In the genomic region with DNA sequence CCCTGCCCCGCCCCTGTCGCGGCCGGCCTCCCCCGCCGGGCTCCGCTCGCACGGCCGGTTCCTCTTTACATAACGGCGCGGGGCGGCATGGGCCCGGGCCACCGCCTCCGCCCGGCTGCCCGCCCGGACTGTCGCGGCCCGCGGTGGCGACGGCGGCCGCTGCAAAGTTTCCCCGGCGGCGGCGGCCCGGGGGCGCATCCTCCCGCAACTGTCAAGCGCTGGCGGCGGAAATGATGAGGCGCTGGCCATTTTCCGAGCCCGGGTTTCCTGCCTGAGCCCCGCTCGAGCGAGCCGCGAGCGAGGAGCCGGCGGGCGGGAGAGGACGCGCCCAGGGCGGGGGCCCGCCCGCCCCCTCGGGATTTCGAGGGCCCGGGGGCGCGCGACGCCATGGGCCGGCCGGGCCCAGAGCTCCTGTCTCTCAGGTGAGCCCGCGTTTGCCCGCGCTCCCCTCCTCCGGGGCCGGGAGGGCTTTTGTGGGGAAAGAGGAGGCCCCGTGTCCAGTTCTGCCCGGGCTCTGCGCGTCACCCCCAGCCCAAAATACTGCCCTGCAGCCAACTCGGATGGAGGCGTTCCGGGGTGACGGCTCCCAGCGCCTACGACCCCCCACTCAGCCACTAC, we compare ENCODE assay signal across 1 cellular context.
TF ChIP-seq lines count a peak whose summit lies in the region.

A gene (plus strand): TSS at position 68 of the 618 bp plus-strand sequence. CDS start 12,223 bp downstream, outside the sequence.

TF ChIP-seq in K562, 482 proteins besides CTCF, POLR2A, EP300 and RAD21 (continued from another document and continues in another):
- TF ChIP-seq, protein P1, sequence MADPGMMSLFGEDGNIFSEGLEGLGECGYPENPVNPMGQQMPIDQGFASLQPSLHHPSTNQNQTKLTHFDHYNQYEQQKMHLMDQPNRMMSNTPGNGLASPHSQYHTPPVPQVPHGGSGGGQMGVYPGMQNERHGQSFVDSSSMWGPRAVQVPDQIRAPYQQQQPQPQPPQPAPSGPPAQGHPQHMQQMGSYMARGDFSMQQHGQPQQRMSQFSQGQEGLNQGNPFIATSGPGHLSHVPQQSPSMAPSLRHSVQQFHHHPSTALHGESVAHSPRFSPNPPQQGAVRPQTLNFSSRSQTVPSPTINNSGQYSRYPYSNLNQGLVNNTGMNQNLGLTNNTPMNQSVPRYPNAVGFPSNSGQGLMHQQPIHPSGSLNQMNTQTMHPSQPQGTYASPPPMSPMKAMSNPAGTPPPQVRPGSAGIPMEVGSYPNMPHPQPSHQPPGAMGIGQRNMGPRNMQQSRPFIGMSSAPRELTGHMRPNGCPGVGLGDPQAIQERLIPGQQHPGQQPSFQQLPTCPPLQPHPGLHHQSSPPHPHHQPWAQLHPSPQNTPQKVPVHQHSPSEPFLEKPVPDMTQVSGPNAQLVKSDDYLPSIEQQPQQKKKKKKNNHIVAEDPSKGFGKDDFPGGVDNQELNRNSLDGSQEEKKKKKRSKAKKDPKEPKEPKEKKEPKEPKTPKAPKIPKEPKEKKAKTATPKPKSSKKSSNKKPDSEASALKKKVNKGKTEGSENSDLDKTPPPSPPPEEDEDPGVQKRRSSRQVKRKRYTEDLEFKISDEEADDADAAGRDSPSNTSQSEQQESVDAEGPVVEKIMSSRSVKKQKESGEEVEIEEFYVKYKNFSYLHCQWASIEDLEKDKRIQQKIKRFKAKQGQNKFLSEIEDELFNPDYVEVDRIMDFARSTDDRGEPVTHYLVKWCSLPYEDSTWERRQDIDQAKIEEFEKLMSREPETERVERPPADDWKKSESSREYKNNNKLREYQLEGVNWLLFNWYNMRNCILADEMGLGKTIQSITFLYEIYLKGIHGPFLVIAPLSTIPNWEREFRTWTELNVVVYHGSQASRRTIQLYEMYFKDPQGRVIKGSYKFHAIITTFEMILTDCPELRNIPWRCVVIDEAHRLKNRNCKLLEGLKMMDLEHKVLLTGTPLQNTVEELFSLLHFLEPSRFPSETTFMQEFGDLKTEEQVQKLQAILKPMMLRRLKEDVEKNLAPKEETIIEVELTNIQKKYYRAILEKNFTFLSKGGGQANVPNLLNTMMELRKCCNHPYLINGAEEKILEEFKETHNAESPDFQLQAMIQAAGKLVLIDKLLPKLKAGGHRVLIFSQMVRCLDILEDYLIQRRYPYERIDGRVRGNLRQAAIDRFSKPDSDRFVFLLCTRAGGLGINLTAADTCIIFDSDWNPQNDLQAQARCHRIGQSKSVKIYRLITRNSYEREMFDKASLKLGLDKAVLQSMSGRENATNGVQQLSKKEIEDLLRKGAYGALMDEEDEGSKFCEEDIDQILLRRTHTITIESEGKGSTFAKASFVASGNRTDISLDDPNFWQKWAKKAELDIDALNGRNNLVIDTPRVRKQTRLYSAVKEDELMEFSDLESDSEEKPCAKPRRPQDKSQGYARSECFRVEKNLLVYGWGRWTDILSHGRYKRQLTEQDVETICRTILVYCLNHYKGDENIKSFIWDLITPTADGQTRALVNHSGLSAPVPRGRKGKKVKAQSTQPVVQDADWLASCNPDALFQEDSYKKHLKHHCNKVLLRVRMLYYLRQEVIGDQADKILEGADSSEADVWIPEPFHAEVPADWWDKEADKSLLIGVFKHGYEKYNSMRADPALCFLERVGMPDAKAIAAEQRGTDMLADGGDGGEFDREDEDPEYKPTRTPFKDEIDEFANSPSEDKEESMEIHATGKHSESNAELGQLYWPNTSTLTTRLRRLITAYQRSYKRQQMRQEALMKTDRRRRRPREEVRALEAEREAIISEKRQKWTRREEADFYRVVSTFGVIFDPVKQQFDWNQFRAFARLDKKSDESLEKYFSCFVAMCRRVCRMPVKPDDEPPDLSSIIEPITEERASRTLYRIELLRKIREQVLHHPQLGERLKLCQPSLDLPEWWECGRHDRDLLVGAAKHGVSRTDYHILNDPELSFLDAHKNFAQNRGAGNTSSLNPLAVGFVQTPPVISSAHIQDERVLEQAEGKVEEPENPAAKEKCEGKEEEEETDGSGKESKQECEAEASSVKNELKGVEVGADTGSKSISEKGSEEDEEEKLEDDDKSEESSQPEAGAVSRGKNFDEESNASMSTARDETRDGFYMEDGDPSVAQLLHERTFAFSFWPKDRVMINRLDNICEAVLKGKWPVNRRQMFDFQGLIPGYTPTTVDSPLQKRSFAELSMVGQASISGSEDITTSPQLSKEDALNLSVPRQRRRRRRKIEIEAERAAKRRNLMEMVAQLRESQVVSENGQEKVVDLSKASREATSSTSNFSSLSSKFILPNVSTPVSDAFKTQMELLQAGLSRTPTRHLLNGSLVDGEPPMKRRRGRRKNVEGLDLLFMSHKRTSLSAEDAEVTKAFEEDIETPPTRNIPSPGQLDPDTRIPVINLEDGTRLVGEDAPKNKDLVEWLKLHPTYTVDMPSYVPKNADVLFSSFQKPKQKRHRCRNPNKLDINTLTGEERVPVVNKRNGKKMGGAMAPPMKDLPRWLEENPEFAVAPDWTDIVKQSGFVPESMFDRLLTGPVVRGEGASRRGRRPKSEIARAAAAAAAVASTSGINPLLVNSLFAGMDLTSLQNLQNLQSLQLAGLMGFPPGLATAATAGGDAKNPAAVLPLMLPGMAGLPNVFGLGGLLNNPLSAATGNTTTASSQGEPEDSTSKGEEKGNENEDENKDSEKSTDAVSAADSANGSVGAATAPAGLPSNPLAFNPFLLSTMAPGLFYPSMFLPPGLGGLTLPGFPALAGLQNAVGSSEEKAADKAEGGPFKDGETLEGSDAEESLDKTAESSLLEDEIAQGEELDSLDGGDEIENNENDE (IDR thresholded peaks at IDR 0.05; ENCODE audit: low read depth, low read length) = no peak
- TF ChIP-seq, protein P2, sequence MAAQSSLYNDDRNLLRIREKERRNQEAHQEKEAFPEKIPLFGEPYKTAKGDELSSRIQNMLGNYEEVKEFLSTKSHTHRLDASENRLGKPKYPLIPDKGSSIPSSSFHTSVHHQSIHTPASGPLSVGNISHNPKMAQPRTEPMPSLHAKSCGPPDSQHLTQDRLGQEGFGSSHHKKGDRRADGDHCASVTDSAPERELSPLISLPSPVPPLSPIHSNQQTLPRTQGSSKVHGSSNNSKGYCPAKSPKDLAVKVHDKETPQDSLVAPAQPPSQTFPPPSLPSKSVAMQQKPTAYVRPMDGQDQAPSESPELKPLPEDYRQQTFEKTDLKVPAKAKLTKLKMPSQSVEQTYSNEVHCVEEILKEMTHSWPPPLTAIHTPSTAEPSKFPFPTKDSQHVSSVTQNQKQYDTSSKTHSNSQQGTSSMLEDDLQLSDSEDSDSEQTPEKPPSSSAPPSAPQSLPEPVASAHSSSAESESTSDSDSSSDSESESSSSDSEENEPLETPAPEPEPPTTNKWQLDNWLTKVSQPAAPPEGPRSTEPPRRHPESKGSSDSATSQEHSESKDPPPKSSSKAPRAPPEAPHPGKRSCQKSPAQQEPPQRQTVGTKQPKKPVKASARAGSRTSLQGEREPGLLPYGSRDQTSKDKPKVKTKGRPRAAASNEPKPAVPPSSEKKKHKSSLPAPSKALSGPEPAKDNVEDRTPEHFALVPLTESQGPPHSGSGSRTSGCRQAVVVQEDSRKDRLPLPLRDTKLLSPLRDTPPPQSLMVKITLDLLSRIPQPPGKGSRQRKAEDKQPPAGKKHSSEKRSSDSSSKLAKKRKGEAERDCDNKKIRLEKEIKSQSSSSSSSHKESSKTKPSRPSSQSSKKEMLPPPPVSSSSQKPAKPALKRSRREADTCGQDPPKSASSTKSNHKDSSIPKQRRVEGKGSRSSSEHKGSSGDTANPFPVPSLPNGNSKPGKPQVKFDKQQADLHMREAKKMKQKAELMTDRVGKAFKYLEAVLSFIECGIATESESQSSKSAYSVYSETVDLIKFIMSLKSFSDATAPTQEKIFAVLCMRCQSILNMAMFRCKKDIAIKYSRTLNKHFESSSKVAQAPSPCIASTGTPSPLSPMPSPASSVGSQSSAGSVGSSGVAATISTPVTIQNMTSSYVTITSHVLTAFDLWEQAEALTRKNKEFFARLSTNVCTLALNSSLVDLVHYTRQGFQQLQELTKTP (IDR thresholded peaks at IDR 0.05; ENCODE audit: low read depth in 1 of 2, partially characterized antibody in 2 of 2) = no peak
- TF ChIP-seq ZNF695 (CRISPR knock-in tag; IDR thresholded peaks at IDR 0.05) = no peak
- no peak for TF ChIP-seq ZNF785 (CRISPR knock-in tag; IDR thresholded peaks at IDR 0.05)
- TF ChIP-seq, protein P3, sequence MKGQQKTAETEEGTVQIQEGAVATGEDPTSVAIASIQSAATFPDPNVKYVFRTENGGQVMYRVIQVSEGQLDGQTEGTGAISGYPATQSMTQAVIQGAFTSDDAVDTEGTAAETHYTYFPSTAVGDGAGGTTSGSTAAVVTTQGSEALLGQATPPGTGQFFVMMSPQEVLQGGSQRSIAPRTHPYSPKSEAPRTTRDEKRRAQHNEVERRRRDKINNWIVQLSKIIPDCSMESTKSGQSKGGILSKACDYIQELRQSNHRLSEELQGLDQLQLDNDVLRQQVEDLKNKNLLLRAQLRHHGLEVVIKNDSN (CRISPR knock-in tag; IDR thresholded peaks at IDR 0.05) = no peak
- no peak for TF ChIP-seq HMG20A (CRISPR knock-in tag; conservative IDR thresholded peaks at IDR 0.05)
- TF ChIP-seq, protein P4, sequence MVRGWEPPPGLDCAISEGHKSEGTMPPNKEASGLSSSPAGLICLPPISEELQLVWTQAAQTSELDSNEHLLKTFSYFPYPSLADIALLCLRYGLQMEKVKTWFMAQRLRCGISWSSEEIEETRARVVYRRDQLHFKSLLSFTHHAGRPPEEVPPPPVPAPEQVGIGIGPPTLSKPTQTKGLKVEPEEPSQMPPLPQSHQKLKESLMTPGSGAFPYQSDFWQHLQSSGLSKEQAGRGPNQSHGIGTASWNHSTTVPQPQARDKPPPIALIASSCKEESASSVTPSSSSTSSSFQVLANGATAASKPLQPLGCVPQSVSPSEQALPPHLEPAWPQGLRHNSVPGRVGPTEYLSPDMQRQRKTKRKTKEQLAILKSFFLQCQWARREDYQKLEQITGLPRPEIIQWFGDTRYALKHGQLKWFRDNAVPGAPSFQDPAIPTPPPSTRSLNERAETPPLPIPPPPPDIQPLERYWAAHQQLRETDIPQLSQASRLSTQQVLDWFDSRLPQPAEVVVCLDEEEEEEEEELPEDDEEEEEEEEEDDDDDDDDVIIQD (CRISPR knock-in tag; IDR thresholded peaks at IDR 0.05) = no peak; the same call in 1 of the 2 replicates
- TF ChIP-seq JUND (IDR thresholded peaks at IDR 0.05; ENCODE audit: borderline replicate concordance, low read depth, low read length) = 0 out of 2 replicates have a peak, but pooled peaks have one; percentile 3
- TF ChIP-seq JUND (tag; IDR thresholded peaks at IDR 0.05; ENCODE audit: borderline replicate concordance, low read depth, low read length) = no peak
- TF ChIP-seq TBP (optimal IDR thresholded peaks at IDR 0.05; ENCODE audit: low read depth, low read length) = no peak
- TF ChIP-seq, protein P5, sequence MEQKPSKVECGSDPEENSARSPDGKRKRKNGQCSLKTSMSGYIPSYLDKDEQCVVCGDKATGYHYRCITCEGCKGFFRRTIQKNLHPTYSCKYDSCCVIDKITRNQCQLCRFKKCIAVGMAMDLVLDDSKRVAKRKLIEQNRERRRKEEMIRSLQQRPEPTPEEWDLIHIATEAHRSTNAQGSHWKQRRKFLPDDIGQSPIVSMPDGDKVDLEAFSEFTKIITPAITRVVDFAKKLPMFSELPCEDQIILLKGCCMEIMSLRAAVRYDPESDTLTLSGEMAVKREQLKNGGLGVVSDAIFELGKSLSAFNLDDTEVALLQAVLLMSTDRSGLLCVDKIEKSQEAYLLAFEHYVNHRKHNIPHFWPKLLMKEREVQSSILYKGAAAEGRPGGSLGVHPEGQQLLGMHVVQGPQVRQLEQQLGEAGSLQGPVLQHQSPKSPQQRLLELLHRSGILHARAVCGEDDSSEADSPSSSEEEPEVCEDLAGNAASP (IDR thresholded peaks at IDR 0.05) = no peak
- no peak for TF ChIP-seq BMI1 (IDR thresholded peaks at IDR 0.05; ENCODE audit: low read length)
- TF ChIP-seq FOXK2 (conservative IDR thresholded peaks at IDR 0.05 in 1 of 2, IDR thresholded peaks at IDR 0.05 in 1 of 2; ENCODE audit: low read depth in 2 of 2) = no peak
- TF ChIP-seq SMARCC2 (IDR thresholded peaks at IDR 0.05; ENCODE audit: low read depth) = no peak
- TF ChIP-seq, protein P6, sequence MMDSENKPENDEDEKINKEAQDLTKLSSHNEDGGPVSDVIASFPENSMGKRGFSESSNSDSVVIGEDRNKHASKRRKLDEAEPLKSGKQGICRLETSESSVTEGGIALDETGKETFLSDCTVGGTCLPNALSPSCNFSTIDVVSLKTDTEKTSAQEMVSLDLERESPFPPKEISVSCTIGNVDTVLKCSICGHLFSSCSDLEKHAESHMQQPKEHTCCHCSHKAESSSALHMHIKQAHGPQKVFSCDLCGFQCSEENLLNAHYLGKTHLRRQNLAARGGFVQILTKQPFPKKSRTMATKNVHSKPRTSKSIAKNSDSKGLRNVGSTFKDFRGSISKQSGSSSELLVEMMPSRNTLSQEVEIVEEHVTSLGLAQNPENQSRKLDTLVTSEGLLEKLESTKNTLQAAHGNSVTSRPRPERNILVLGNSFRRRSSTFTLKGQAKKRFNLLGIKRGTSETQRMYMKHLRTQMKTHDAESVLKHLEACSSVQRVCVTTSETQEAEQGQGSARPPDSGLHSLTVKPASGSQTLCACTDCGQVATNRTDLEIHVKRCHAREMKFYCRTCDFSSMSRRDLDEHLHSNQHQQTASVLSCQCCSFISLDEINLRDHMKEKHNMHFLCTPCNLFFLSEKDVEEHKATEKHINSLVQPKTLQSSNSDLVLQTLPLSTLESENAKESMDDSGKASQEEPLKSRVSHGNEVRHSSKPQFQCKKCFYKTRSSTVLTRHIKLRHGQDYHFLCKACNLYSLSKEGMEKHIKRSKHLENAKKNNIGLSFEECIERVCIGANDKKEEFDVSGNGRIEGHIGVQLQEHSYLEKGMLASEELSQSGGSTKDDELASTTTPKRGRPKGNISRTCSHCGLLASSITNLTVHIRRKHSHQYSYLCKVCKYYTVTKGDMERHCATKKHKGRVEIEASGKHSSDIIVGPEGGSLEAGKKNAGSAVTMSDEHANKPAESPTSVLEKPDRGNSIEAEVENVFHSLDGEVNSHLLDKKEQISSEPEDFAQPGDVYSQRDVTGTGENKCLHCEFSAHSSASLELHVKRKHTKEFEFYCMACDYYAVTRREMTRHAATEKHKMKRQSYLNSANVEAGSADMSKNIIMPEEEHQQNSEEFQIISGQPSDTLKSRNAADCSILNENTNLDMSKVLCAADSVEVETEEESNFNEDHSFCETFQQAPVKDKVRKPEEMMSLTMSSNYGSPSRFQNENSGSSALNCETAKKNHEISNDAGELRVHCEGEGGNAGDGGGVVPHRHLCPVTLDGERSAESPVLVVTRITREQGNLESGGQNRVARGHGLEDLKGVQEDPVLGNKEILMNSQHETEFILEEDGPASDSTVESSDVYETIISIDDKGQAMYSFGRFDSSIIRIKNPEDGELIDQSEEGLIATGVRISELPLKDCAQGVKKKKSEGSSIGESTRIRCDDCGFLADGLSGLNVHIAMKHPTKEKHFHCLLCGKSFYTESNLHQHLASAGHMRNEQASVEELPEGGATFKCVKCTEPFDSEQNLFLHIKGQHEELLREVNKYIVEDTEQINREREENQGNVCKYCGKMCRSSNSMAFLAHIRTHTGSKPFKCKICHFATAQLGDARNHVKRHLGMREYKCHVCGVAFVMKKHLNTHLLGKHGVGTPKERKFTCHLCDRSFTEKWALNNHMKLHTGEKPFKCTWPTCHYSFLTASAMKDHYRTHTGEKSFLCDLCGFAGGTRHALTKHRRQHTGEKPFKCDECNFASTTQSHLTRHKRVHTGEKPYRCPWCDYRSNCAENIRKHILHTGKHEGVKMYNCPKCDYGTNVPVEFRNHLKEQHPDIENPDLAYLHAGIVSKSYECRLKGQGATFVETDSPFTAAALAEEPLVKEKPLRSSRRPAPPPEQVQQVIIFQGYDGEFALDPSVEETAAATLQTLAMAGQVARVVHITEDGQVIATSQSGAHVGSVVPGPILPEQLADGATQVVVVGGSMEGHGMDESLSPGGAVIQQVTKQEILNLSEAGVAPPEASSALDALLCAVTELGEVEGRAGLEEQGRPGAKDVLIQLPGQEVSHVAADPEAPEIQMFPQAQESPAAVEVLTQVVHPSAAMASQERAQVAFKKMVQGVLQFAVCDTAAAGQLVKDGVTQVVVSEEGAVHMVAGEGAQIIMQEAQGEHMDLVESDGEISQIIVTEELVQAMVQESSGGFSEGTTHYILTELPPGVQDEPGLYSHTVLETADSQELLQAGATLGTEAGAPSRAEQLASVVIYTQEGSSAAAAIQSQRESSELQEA (IDR thresholded peaks at IDR 0.05; ENCODE audit: low read depth) = no peak
